Comparison of ENCODE assay signal across 1 cellular context in genomic region chr14:88798161-88798560, GRCh38.
TF ChIP-seq lines count a peak whose summit lies in the region.

No MANE protein-coding gene starts in this region.

TF ChIP-seq in SK-N-SH treated with all-trans-retinoic acid at 6 μM for 48 hours, 23 proteins besides CTCF, POLR2A, EP300 and RAD21 (continued from another document):
- TF ChIP-seq CREB5 (CRISPR knock-in tag; IDR thresholded peaks at IDR 0.05; ENCODE audit: low read depth) (no peak), ZNF565 (CRISPR knock-in tag; conservative IDR thresholded peaks at IDR 0.05; ENCODE audit: low read depth) (no peak)
